ENCODE assay signal across 1 cellular context in the genomic region with DNA sequence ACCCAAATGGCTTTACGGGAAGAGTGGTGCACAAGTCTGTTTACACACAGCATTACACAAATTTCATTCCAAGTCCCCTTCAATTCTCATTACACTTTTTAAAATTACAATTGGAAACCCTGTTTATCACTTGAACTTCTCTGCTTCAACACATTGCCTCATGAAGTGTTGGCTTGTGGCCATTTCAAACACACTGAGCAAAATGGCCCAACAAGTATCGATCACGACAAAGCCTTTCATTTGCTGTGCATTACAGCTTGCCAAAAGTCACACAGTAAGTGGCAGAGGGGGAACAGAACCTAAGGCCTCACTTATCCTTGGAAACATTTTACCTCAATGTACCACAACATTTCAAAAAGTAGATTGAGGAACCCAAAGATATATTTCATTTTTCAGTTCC.
TF ChIP-seq lines count a peak whose summit lies in the region.

No MANE protein-coding gene starts in this region.

TF ChIP-seq in GM23338, 12 proteins besides CTCF, POLR2A, EP300 and RAD21:
- TF ChIP-seq ZNF331 (CRISPR knock-in tag; IDR thresholded peaks at IDR 0.05; ENCODE audit: low read depth) (no peak), EZH2phosphoT487 (IDR thresholded peaks at IDR 0.05; ENCODE audit: unreplicated experiment) (no peak), JUNB (IDR thresholded peaks at IDR 0.05; ENCODE audit: unreplicated experiment) (no peak), POLR2AphosphoS5 (IDR thresholded peaks at IDR 0.05; ENCODE audit: low read depth) (no peak), NANOG (IDR thresholded peaks at IDR 0.05; ENCODE audit: borderline replicate concordance) (no peak), EZH2 (IDR thresholded peaks at IDR 0.05; ENCODE audit: low read depth, unreplicated experiment) (no peak), STAT1 (IDR thresholded peaks at IDR 0.05; ENCODE audit: unreplicated experiment) (no peak), ZNF114 (CRISPR knock-in tag; IDR thresholded peaks at IDR 0.05) (no peak), CREB1 (CRISPR knock-in tag; IDR thresholded peaks at IDR 0.05; ENCODE audit: low read depth) (no peak)
- TF ChIP-seq, protein P1, sequence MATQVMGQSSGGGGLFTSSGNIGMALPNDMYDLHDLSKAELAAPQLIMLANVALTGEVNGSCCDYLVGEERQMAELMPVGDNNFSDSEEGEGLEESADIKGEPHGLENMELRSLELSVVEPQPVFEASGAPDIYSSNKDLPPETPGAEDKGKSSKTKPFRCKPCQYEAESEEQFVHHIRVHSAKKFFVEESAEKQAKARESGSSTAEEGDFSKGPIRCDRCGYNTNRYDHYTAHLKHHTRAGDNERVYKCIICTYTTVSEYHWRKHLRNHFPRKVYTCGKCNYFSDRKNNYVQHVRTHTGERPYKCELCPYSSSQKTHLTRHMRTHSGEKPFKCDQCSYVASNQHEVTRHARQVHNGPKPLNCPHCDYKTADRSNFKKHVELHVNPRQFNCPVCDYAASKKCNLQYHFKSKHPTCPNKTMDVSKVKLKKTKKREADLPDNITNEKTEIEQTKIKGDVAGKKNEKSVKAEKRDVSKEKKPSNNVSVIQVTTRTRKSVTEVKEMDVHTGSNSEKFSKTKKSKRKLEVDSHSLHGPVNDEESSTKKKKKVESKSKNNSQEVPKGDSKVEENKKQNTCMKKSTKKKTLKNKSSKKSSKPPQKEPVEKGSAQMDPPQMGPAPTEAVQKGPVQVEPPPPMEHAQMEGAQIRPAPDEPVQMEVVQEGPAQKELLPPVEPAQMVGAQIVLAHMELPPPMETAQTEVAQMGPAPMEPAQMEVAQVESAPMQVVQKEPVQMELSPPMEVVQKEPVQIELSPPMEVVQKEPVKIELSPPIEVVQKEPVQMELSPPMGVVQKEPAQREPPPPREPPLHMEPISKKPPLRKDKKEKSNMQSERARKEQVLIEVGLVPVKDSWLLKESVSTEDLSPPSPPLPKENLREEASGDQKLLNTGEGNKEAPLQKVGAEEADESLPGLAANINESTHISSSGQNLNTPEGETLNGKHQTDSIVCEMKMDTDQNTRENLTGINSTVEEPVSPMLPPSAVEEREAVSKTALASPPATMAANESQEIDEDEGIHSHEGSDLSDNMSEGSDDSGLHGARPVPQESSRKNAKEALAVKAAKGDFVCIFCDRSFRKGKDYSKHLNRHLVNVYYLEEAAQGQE (IDR thresholded peaks at IDR 0.05; ENCODE audit: unreplicated experiment): no peak
